In the genomic region with DNA sequence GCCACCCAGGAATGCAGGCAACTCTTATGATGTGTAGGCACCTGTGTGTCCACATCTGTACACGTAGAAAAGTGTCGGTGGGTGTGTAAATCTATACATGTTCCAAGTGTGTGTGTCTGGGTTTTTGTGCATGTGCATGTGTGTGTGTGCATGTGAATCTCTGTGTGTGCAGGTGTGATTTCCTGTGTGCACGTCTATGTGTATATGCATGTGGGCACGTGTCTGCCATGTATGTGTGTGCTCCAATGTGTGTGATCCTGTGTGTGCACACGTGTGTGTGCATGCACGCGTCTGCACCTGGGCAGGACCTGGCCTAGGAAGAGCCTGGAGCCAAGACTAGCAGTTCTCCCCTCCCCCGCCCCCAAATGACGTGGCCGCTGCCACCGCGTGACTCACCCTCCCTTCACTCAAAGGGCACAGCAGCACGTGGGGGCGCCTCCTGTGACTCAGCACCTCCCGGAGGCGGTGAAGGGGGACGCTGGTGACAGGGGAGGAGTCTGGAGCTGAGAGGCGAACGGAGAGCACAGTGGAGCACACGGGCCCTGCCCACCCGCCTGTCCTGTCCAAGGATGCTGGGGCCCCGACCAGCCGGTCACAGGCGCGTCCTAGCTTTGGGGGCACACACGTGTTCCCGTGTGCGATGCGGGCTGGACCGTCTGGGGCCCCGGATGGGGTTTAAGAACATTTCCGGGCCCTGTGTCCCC, we compare ENCODE assay signal across 8 cellular contexts. TPM values are rescaled to one million over a fixed set of nuclear protein-coding genes. Genes with fewer than 3 reads are reported as not detected.
DNase-seq lines count a peak whose midpoint lies in the region; ATAC-seq lines count a peak whose summit lies in the region.

No MANE protein-coding gene starts in this region.

- DNase-seq in AG08395 (ENCODE audit: low spot score) (peak; percentile 97), NK-92 (lab: John Stamatoyannopoulos, UW; ENCODE audit: unreplicated experiment) (peak; percentile 59), lung microvascular endothelial cell (ENCODE audit: low read depth in 2 of 2) (peak; percentile 95 to 97)
- DNase-seq in activated CD8-positive, alpha-beta memory T cell treated with anti-CD3 and anti-CD28 coated beads for 1 hour (ENCODE audit: extremely low read depth in 1 of 2, low read depth in 1 of 2), result peak; percentile 88 to 91
- peak; percentile 85 for DNase-seq in effector CD8-positive, alpha-beta T cell (lab: John Stamatoyannopoulos, UW)
- DNase-seq in stimulated activated CD4-positive, alpha-beta T cell treated with anti-CD3 and anti-CD28 coated beads, TNF-alpha, amount 100 ng/mL, for 24 hours (ENCODE audit: low read depth in 3 of 3), result peak; percentile 89 to 98 (median 94)

- ATAC-seq in GM18870 (IDR thresholded peaks at IDR 0.05; ENCODE audit: unreplicated experiment) (peak; percentile 52), HG03135 (IDR thresholded peaks at IDR 0.05; ENCODE audit: unreplicated experiment) (peak; percentile 58)

RNA-seq across cellular contexts. Expression of gene PIM3, which starts 10.1 kb away (rescaled TPM):
- 156 and 396 TPM in 2 replicates for total RNA-seq in lung microvascular endothelial cell

RNA-seq across cellular contexts. Expression of gene IL17REL, which starts 41.9 kb away (rescaled TPM):
- under 0.01 TPM in 1 of 2 replicates, not detected in the other for total RNA-seq in lung microvascular endothelial cell

RNA-seq across cellular contexts. Expression of gene CRELD2, which starts 52.2 kb away (rescaled TPM):
- total RNA-seq in lung microvascular endothelial cell, result 40.3 and 45.2 TPM in 2 replicates

RNA-seq across cellular contexts. Expression of gene ALG12, which starts 52.4 kb away (rescaled TPM):
- 9.4 and 13.5 TPM in 2 replicates for total RNA-seq in lung microvascular endothelial cell

Comparison
In these comparisons a context has a peak if more than half of its experiments do, and no peak if none do; other contexts are left out.
1. Peak in every context shown above with its lines: DNase-seq and ATAC-seq.